Comparison of ENCODE assay signal across 8 cellular contexts in genomic region chr9:77764894-77765780, GRCh38.
DNase-seq lines count a peak whose midpoint lies in the region; ATAC-seq, FAIRE-seq and TF ChIP-seq lines count a peak whose summit lies in the region.

No MANE protein-coding gene starts in this region.

- CTCF ChIA-PET in GM10248 (lab: Yijun Ruan, JAX), result interaction anchor here (1.0 to 2.1 kb wide), 3 partner anchors 9 to 331 kb away, joined by 3 to 5 read pairs (median 3); no protein-coding TSS in a partner anchor

- H3K27ac Mint-ChIP-seq in naive thymus-derived CD8-positive, alpha-beta T cell, result peak overlapping the region in 1 of 10 donors; percentile 52

- H3K36me3 ChIP-seq in pancreas, result no peaks in the 10 kb centered on the region

- POLR2A ChIA-PET in GM10248 (lab: Yijun Ruan, JAX), result no interaction called here
- POLR2A ChIA-PET in naive thymus-derived CD8-positive, alpha-beta T cell (lab: Charles Lee), result no interaction called here

- intact Hi-C loops in pancreas (cut with DNase I), result no loop called here

- H3K27ac ChIP-seq in pancreas (no peak overlapping the region), substantia nigra (ENCODE audit: low read depth, low read length, poor library complexity, severe bottlenecking) (no peak overlapping the region)

- peak; percentile 54 for FAIRE-seq in pancreas (lab: Jason Lieb, UNC)

- no peaks in the 10 kb centered on the region for H3K9me3 ChIP-seq in pancreas

- no peaks in the 10 kb centered on the region for H3K27me3 ChIP-seq in pancreas

- no peak overlapping the region for H3K4me3 ChIP-seq in choroid plexus epithelial cell (ENCODE audit: low read depth, low read length)
- H3K4me3 ChIP-seq in pancreas, result no peak overlapping the region

- H3K4me3 Mint-ChIP-seq in naive thymus-derived CD8-positive, alpha-beta T cell, result no peak overlapping the region

- DNase-seq in GM10248 (ENCODE audit: extremely low spot score), result no peak
- DNase-seq in NCI-H226, result peak; percentile 5
- DNase-seq in choroid plexus epithelial cell (ENCODE audit: low read depth), result peak; percentile 88
- no peak for DNase-seq in pancreas
- no peak for DNase-seq in GM19240 (ENCODE audit: insufficient read length, low spot score)
- DNase-seq in NCI-H774 (lab: John Stamatoyannopoulos, UW), result no peak
- no peak for DNase-seq in substantia nigra (lab: John Stamatoyannopoulos, UW)
- no peak for DNase-seq in naive thymus-derived CD8-positive, alpha-beta T cell

- H3K9me3 Mint-ChIP-seq in naive thymus-derived CD8-positive, alpha-beta T cell, result peaks cover 0 to 5% (median 0%) of the 10 kb centered on the region in 9 donors

- H3K4me1 Mint-ChIP-seq in naive thymus-derived CD8-positive, alpha-beta T cell, result peaks cover under 1 to 5% (median 2%) of the 10 kb centered on the region in 4 donors

- H3K27me3 Mint-ChIP-seq in naive thymus-derived CD8-positive, alpha-beta T cell, result no peaks in the 10 kb centered on the region

- ATAC-seq in pancreas, result peak in 3 of 4 donors; percentile 33 to 60 (median 55)
- ATAC-seq in naive thymus-derived CD8-positive, alpha-beta T cell, result no peak

- WGBS in pancreas, 2 donors, result 80 to 82% methylated on average over 10 of the region's 10 CpGs

- peaks cover 0 to 5% (median 0%) of the 10 kb centered on the region in 3 donors for H3K4me1 ChIP-seq in pancreas

- peaks cover 7 to 22% (median 16%) of the 10 kb centered on the region in 3 donors for H3K36me3 Mint-ChIP-seq in naive thymus-derived CD8-positive, alpha-beta T cell

- TF ChIP-seq CTCF in GM10248 (IDR thresholded peaks at IDR 0.05; ENCODE audit: control extremely low read depth, extremely low read depth, low read depth, missing control alignments) (peak; percentile 30), choroid plexus epithelial cell (conservative IDR thresholded peaks at IDR 0.05; ENCODE audit: low read depth, low read length) (peak; percentile 67), pancreas (IDR thresholded peaks at IDR 0.05) (peak in 2 of 4 donors; percentile 19 to 37)

Comparison
In these comparisons a context has a peak if more than half of its experiments do, and no peak if none do; other contexts are left out.
1. DNase-seq: peak in NCI-H226 (single experiment) and choroid plexus epithelial cell (single experiment); none in GM10248 (single experiment), pancreas (0 of 6), GM19240 (single experiment), NCI-H774 (single experiment), substantia nigra (0 of 49) and naive thymus-derived CD8-positive, alpha-beta T cell (0 of 10).
2. ATAC-seq: peak in pancreas (3 of 4); none in naive thymus-derived CD8-positive, alpha-beta T cell (0 of 2).